8 cellular contexts compared by ENCODE assay signal in the genomic region with DNA sequence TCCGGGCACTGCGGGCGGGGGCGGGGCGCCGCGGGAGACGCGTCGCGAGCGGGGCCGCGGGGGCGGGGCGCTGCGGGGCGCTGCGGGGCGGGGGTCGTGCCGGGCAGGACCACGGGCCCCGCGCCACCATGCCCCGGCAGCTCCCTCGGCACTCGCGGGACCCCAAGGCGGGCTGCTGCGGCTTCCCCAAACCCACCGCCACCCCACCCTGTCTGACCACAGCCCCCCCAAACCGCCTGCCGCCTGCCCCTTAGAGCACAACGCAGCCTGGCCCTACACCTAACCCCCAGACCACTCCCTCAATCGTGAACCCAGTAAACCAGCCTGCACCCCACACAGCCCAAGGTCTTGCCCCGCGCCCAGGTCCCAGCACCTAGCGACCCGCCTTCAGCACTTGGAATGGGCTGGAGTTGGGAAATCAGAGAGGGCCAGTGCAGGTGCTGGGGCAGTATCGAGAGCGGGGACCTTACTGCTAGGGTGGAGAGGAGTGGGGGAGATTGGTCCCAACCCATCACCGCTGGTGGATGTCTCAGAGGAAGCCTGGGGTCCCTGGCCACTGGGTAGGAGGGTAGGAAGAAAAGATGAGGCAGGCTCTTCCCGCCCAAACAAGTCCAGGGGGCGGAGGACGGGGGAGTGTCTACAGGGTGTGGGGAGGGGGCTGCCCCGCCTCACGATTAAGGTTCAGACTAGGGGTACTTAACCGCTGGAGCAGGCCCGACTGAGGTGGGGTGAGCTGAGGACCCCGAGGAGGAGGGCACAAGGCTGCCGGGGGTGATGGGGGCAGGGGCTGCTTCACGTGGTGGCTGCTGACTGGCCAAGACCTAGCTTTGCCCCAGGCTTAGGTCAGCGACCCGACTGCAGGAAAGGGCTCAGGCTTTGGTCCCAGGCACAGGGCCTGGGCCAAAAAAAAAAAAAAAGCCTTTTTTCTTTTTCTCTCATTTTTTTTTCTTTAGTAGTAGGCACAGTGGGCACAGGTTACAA. TPM values are rescaled to one million over a fixed set of nuclear protein-coding genes. Genes with fewer than 3 reads are reported as not detected.
A peak's percentile ranks its signal among the peaks of the same experiment; 100 is the strongest.
DNase-seq lines count a peak whose midpoint lies in the region; ATAC-seq, FAIRE-seq and TF ChIP-seq lines count a peak whose summit lies in the region.

No MANE protein-coding gene starts in this region.

- TF ChIP-seq EP300 in K562 (IDR thresholded peaks at IDR 0.05; ENCODE audit: low read length) = no peak

- in situ Hi-C loops in K562 (cut with MboI) = no loop called here

- H3K9ac ChIP-seq in K562 (ENCODE audit: insufficient read depth in 1 of 2, low read depth in 2 of 2, low read length in 2 of 2) = peak overlapping the region; percentile 91 to 96
- peak overlapping the region; percentile 93 for H3K9ac ChIP-seq in keratinocyte (ENCODE audit: control insufficient read depth, extremely low read depth, insufficient read depth, low read length)

- H3K79me2 ChIP-seq in K562 (ENCODE audit: control insufficient read depth, insufficient read depth, low read length) (peaks cover 31% of the 10 kb centered on the region), keratinocyte (ENCODE audit: control insufficient read depth, insufficient read depth, low read length) (peaks cover 18% of the 10 kb centered on the region)

- intact Hi-C loops in K562 (cut with micrococcal nuclease) = no loop called here

- dilution Hi-C loops in keratinocyte (cut with MboI; ENCODE audit: extremely low pct_ligation_motif_present, low sequenced_read_pairs) = no loop called here

- FAIRE-seq in K562 (lab: Jason Lieb, UNC) (no peak), keratinocyte (lab: Jason Lieb, UNC) (no peak)

- H3K4me3 ChIP-seq in GM12875 (ENCODE audit: low read depth, low read length) = peak overlapping the region; percentile 92
- H3K4me3 ChIP-seq in K562 = peak overlapping the region; percentile 97
- H3K4me3 ChIP-seq in keratinocyte (ENCODE audit: control insufficient read depth in 2 of 3, extremely low read depth in 1 of 3, insufficient read depth in 2 of 3, low read depth in 1 of 3, low read length in 3 of 3) = peak overlapping the region; percentile 54 to 99 (median 92)

- H3K4me1 ChIP-seq in K562 (replicated peaks in 1 of 2; ENCODE audit: control insufficient read depth in 2 of 2, insufficient read depth in 2 of 2, low read length in 2 of 2) (peaks cover 34 to 43% of the 10 kb centered on the region in 2 experiments), keratinocyte (ENCODE audit: control insufficient read depth, extremely low read depth, insufficient read depth, low read length) (peaks cover 39% of the 10 kb centered on the region)

- H3K9me1 ChIP-seq in K562 (ENCODE audit: control insufficient read depth, insufficient read depth, low read length) = peaks cover 5% of the 10 kb centered on the region
- H3K9me1 ChIP-seq in keratinocyte (ENCODE audit: control insufficient read depth, extremely low read depth, insufficient read depth, low read length) = no peaks in the 10 kb centered on the region

- H3K27me3 ChIP-seq in K562 (ENCODE audit: control insufficient read depth in 2 of 2, insufficient read depth in 2 of 2, low read length in 2 of 2) = no peaks in the 10 kb centered on the region
- H3K27me3 ChIP-seq in keratinocyte (ENCODE audit: control insufficient read depth, extremely low read depth, insufficient read depth, low read length) = no peaks in the 10 kb centered on the region

- POLR2A ChIA-PET in K562 (lab: Yijun Ruan, JAX) = interaction anchor here (1.0 to 1.8 kb wide), 3 partner anchors 9 to 58 kb away, joined by 3 to 31 read pairs (median 3); no protein-coding TSS in a partner anchor

- ATAC-seq in K562 (peak; percentile 9; the same call in 2 of the 3 replicates), HG03097 (IDR thresholded peaks at IDR 0.05; ENCODE audit: low FRiP score, unreplicated experiment) (no peak), GM21825 (IDR thresholded peaks at IDR 0.05; ENCODE audit: unreplicated experiment) (no peak)
- no peak for ATAC-seq in stimulated activated naive CD8-positive, alpha-beta T cell treated with anti-CD3 and anti-CD28 coated beads, Interleukin-15, Interleukin-2, amounts not matched to agents 100 U/mL and 50 U/mL, for 24 hours

- H3K4me2 ChIP-seq in K562 (ENCODE audit: insufficient read depth, low read length) (peak overlapping the region; percentile 94), keratinocyte (ENCODE audit: control insufficient read depth, extremely low read depth, insufficient read depth, low read depth, low read length) (peak overlapping the region; percentile 62)

- H4K20me1 ChIP-seq in K562 (replicated peaks; ENCODE audit: control insufficient read depth, insufficient read depth, low read length) (0 out of 2 replicates have a peak, but pooled peaks cover 12% of the 10 kb centered on the region), keratinocyte (ENCODE audit: control insufficient read depth, extremely low read depth, insufficient read depth, low read length) (no peaks in the 10 kb centered on the region)

- no peak for TF ChIP-seq POLR2A in K562 (conservative IDR thresholded peaks at IDR 0.05)

- H3K9me3 ChIP-seq in K562 (replicated peaks; ENCODE audit: control insufficient read depth, insufficient read depth, low read depth, low read length) (no peaks in the 10 kb centered on the region), keratinocyte (ENCODE audit: control insufficient read depth, low read depth, low read length) (no peaks in the 10 kb centered on the region)

- H3K36me3 ChIP-seq in K562 (ENCODE audit: control insufficient read depth, insufficient read depth, low read length) = peaks cover 29% of the 10 kb centered on the region; the same call in 2 of the 3 replicates
- peaks cover 12 to 26% of the 10 kb centered on the region in 2 experiments for H3K36me3 ChIP-seq in keratinocyte (ENCODE audit: control insufficient read depth in 2 of 2, extremely low read depth in 1 of 2, insufficient read depth in 2 of 2, low read length in 2 of 2)

- 22% methylated on average over 12 of the region's 55 CpGs for WGBS in K562 (ENCODE audit: insufficient coverage, low coverage, missing lambda C conversion rate)

- CTCF ChIA-PET in K562 (lab: Yijun Ruan, JAX; ENCODE audit: low intra/inter-chr PET ratio) = no interaction called here

- DNase-seq in NCI-H146 treated with DMSO at 0.1 percent for 48 hours (lab: John Stamatoyannopoulos, UW; ENCODE audit: unreplicated experiment) = peak; percentile 22
- peak in 2 of 4 experiments; percentile 30 to 62 for DNase-seq in K562 (ENCODE audit: extremely low read depth in 1 of 4, low spot score in 3 of 4)
- DNase-seq in keratinocyte (ENCODE audit: low read depth, low spot score) = no peak
- peak; percentile 52 for DNase-seq in stimulated activated naive CD8-positive, alpha-beta T cell treated with anti-CD3 and anti-CD28 coated beads, Interleukin-15, Interleukin-2, amounts not matched to agents 100 U/mL and 50 U/mL, for 24 hours
- DNase-seq in Kasumi-1 (lab: John Stamatoyannopoulos, UW) = no peak

- TF ChIP-seq RAD21 in K562 (CRISPR knock-in tag; conservative IDR thresholded peaks at IDR 0.05 in 1 of 2, IDR thresholded peaks at IDR 0.05 in 1 of 2) = no peak

- H2AFZ ChIP-seq in K562 (ENCODE audit: low read depth, low read length) (peak overlapping the region; percentile 81), keratinocyte (ENCODE audit: control insufficient read depth, low read length) (peak overlapping the region; percentile 72)

- peak overlapping the region; percentile 87 for H3K27ac ChIP-seq in K562 (ENCODE audit: extremely low read depth, low read depth, low read length)
- peak overlapping the region; percentile 58 for H3K27ac ChIP-seq in keratinocyte (ENCODE audit: control insufficient read depth, insufficient read depth, low read length)

- BruUV-seq in K562 (replicated peaks; lab: Mats Ljungman, UMichigan) = no TSS peak

- TF ChIP-seq CTCF in GM12875 (IDR thresholded peaks at IDR 0.05; ENCODE audit: borderline replicate concordance, insufficient read depth, low read depth, low read length) (no peak), K562 (IDR thresholded peaks at IDR 0.05 in 2 of 3, conservative IDR thresholded peaks at IDR 0.05 in 1 of 3; ENCODE audit: insufficient read depth in 2 of 3, low read depth in 1 of 3, low read length in 3 of 3) (no peak), keratinocyte (optimal IDR thresholded peaks at IDR 0.05 in 1 of 3, IDR thresholded peaks at IDR 0.05 in 1 of 3, conservative IDR thresholded peaks at IDR 0.05 in 1 of 3; ENCODE audit: extremely low read depth in 1 of 3, insufficient read depth in 2 of 3, low read length in 3 of 3) (no peak)

RNA-seq across cellular contexts. Expression of a gene that starts 0.5 kb away (rescaled TPM):
- total RNA-seq in K562 (2011; cell fraction: chromatin; rRNA removed; ENCODE audit: low replicate concordance) = 54.5 and 58.1 TPM in 2 replicates
- total RNA-seq in K562 (2011; cell fraction: nucleolus; rRNA removed) = 32.9 and 33.8 TPM in 2 replicates
- total RNA-seq in K562 (2011; cell fraction: nucleoplasm; rRNA removed) = 75.0 and 137 TPM in 2 replicates
- total RNA-seq in K562 (2014; rRNA removed) = 5.9 and 6.0 TPM in 2 replicates
- 4.8 and 5.5 TPM in 2 replicates for total RNA-seq in K562 (2014; rRNA removed; fragmentation: Illumina TruSeq; extraction: Trizol)
- total RNA-seq in K562 (2015; rRNA removed; fragmentation: Illumina TruSeq; extraction: Trizol) = 4.4 and 4.9 TPM in 2 replicates
- total RNA-seq in K562 (2021) = 17.5 and 23.4 TPM in 2 replicates
- polyA plus RNA-seq in K562 (2011; rRNA removed) = 13.4 and 22.8 TPM in 2 replicates
- polyA plus RNA-seq in K562 (2011; cell fraction: cytosol; rRNA removed) = 13.3 and 24.8 TPM in 2 replicates
- 83.4 and 84.6 TPM in 2 replicates for polyA plus RNA-seq in K562 (2011; cell fraction: nucleus; rRNA removed)
- 24.0 and 57.3 TPM in 2 replicates for polyA plus RNA-seq in K562 (2012)
- 28.1 and 31.8 TPM in 2 replicates for polyA plus RNA-seq in K562 (2014; fragmentation: Illumina TruSeq; extraction: Trizol)
- 1 to 10 TPM; 2.3 to 3.2 TPM for polyA plus RNA-seq in K562 (2014; fragmentation: Nextera tagmentation; extraction: Ambion mirVana)
- 22.9 and 23.3 TPM in 2 replicates for polyA plus RNA-seq in K562 (2014; rRNA removed)
- 4.4 and 4.6 TPM in 2 replicates for polyA minus RNA-seq in K562 (2011; rRNA and poly(A)+ RNA removed)
- polyA minus RNA-seq in K562 (2011; cell fraction: cytosol; rRNA and poly(A)+ RNA removed) = 4.1 and 5.7 TPM in 2 replicates
- polyA minus RNA-seq in K562 (2011; cell fraction: nucleus; rRNA and poly(A)+ RNA removed) = 10.6 and 12.4 TPM in 2 replicates
- 8.1 to 10.4 TPM (median 9.8 TPM) in 3 replicates for polyA plus RNA-seq in keratinocyte
- 4.8 TPM for polyA plus RNA-seq in keratinocyte (2011; ENCODE audit: low read depth)
- polyA plus RNA-seq in keratinocyte (2011; cell fraction: cytosol; rRNA removed) = 18.2 and 18.5 TPM in 2 replicates
- 25.2 and 27.5 TPM in 2 replicates for polyA plus RNA-seq in keratinocyte (2011; cell fraction: nucleus; rRNA removed)
- 17.1 and 41.4 TPM in 2 replicates for polyA plus RNA-seq in keratinocyte (2012; ENCODE audit: low replicate concordance)
- polyA minus RNA-seq in keratinocyte = 4.3 to 11.4 TPM (median 5.8 TPM) in 3 replicates
- polyA minus RNA-seq in keratinocyte (2011; cell fraction: cytosol; rRNA and poly(A)+ RNA removed) = 3.6 TPM
- polyA minus RNA-seq in keratinocyte (2011; cell fraction: nucleus; rRNA and poly(A)+ RNA removed) = 3.1 and 5.4 TPM in 2 replicates

RNA-seq across cellular contexts. Expression of a gene that starts 11.1 kb away (rescaled TPM):
- total RNA-seq in K562 (2011; cell fraction: chromatin; rRNA removed; ENCODE audit: low replicate concordance) = 48.2 and 140 TPM in 2 replicates
- total RNA-seq in K562 (2011; cell fraction: nucleolus; rRNA removed) = 69.2 and 70.9 TPM in 2 replicates
- total RNA-seq in K562 (2011; cell fraction: nucleoplasm; rRNA removed) = 56.7 and 63.2 TPM in 2 replicates
- 4.5 and 10.5 TPM in 2 replicates for total RNA-seq in K562 (2014; rRNA removed)
- 1.3 and 2.1 TPM in 2 replicates for total RNA-seq in K562 (2014; rRNA removed; fragmentation: Illumina TruSeq; extraction: Trizol)
- 1.6 and 2.0 TPM in 2 replicates for total RNA-seq in K562 (2015; rRNA removed; fragmentation: Illumina TruSeq; extraction: Trizol)
- total RNA-seq in K562 (2021) = 24.4 and 26.0 TPM in 2 replicates
- polyA plus RNA-seq in K562 (2011; rRNA removed) = 3.4 and 11.1 TPM in 2 replicates
- 2.9 and 4.2 TPM in 2 replicates for polyA plus RNA-seq in K562 (2011; cell fraction: cytosol; rRNA removed)
- polyA plus RNA-seq in K562 (2011; cell fraction: nucleus; rRNA removed) = 21.8 and 47.2 TPM in 2 replicates
- 8.0 and 12.4 TPM in 2 replicates for polyA plus RNA-seq in K562 (2012)
- 6.7 and 11.2 TPM in 2 replicates for polyA plus RNA-seq in K562 (2014; fragmentation: Illumina TruSeq; extraction: Trizol)
- under 1 TPM; 0.13 to 0.25 TPM for polyA plus RNA-seq in K562 (2014; fragmentation: Nextera tagmentation; extraction: Ambion mirVana)
- 11.0 TPM in 2 replicates for polyA plus RNA-seq in K562 (2014; rRNA removed)
- polyA minus RNA-seq in K562 (2011; rRNA and poly(A)+ RNA removed) = 3.6 and 5.6 TPM in 2 replicates
- 14.1 and 21.2 TPM in 2 replicates for polyA minus RNA-seq in K562 (2011; cell fraction: cytosol; rRNA and poly(A)+ RNA removed)
- polyA minus RNA-seq in K562 (2011; cell fraction: nucleus; rRNA and poly(A)+ RNA removed) = 17.4 and 17.8 TPM in 2 replicates
- 14.4 to 15.2 TPM (median 15.1 TPM) in 3 replicates for polyA plus RNA-seq in keratinocyte
- 112 TPM for polyA plus RNA-seq in keratinocyte (2011; ENCODE audit: low read depth)
- polyA plus RNA-seq in keratinocyte (2011; cell fraction: cytosol; rRNA removed) = 6.8 and 12.7 TPM in 2 replicates
- 50.1 and 90.1 TPM in 2 replicates for polyA plus RNA-seq in keratinocyte (2011; cell fraction: nucleus; rRNA removed)
- polyA plus RNA-seq in keratinocyte (2012; ENCODE audit: low replicate concordance) = 24.3 and 51.6 TPM in 2 replicates
- polyA minus RNA-seq in keratinocyte = 29.9 to 138 TPM (median 46.3 TPM) in 3 replicates
- polyA minus RNA-seq in keratinocyte (2011; cell fraction: cytosol; rRNA and poly(A)+ RNA removed) = 38.8 TPM
- polyA minus RNA-seq in keratinocyte (2011; cell fraction: nucleus; rRNA and poly(A)+ RNA removed) = 61.0 and 101 TPM in 2 replicates

RNA-seq across cellular contexts. Expression of a gene that starts 12.9 kb away (rescaled TPM):
- total RNA-seq in K562 (2011; cell fraction: chromatin; rRNA removed; ENCODE audit: low replicate concordance) = 42.3 and 63.3 TPM in 2 replicates
- 76.2 and 101 TPM in 2 replicates for total RNA-seq in K562 (2011; cell fraction: nucleolus; rRNA removed)
- 131 and 204 TPM in 2 replicates for total RNA-seq in K562 (2011; cell fraction: nucleoplasm; rRNA removed)
- 11.4 and 15.5 TPM in 2 replicates for total RNA-seq in K562 (2014; rRNA removed)
- 24.0 and 28.1 TPM in 2 replicates for total RNA-seq in K562 (2014; rRNA removed; fragmentation: Illumina TruSeq; extraction: Trizol)
- total RNA-seq in K562 (2015; rRNA removed; fragmentation: Illumina TruSeq; extraction: Trizol) = 16.8 and 16.9 TPM in 2 replicates
- total RNA-seq in K562 (2021) = 16.3 and 16.8 TPM in 2 replicates
- 23.1 and 26.2 TPM in 2 replicates for polyA plus RNA-seq in K562 (2011; rRNA removed)
- polyA plus RNA-seq in K562 (2011; cell fraction: cytosol; rRNA removed) = 30.2 and 33.9 TPM in 2 replicates
- polyA plus RNA-seq in K562 (2011; cell fraction: nucleus; rRNA removed) = 38.7 and 40.6 TPM in 2 replicates
- 18.6 and 19.9 TPM in 2 replicates for polyA plus RNA-seq in K562 (2012)
- polyA plus RNA-seq in K562 (2014; fragmentation: Illumina TruSeq; extraction: Trizol) = 7.1 and 9.7 TPM in 2 replicates
- 10 to 100 TPM; 17.4 to 19.5 TPM for polyA plus RNA-seq in K562 (2014; fragmentation: Nextera tagmentation; extraction: Ambion mirVana)
- 12.5 and 16.7 TPM in 2 replicates for polyA plus RNA-seq in K562 (2014; rRNA removed)
- 56.1 and 92.4 TPM in 2 replicates for polyA minus RNA-seq in K562 (2011; rRNA and poly(A)+ RNA removed)
- polyA minus RNA-seq in K562 (2011; cell fraction: cytosol; rRNA and poly(A)+ RNA removed) = 26.4 and 31.2 TPM in 2 replicates
- 63.1 and 97.3 TPM in 2 replicates for polyA minus RNA-seq in K562 (2011; cell fraction: nucleus; rRNA and poly(A)+ RNA removed)
- polyA plus RNA-seq in keratinocyte = 16.2 to 21.8 TPM (median 19.0 TPM) in 3 replicates
- polyA plus RNA-seq in keratinocyte (2011; ENCODE audit: low read depth) = 10.0 TPM
- polyA plus RNA-seq in keratinocyte (2011; cell fraction: cytosol; rRNA removed) = 13.1 and 16.1 TPM in 2 replicates
- polyA plus RNA-seq in keratinocyte (2011; cell fraction: nucleus; rRNA removed) = 19.6 and 21.1 TPM in 2 replicates
- polyA plus RNA-seq in keratinocyte (2012; ENCODE audit: low replicate concordance) = 13.7 and 19.3 TPM in 2 replicates
- 20.1 to 94.3 TPM (median 45.7 TPM) in 3 replicates for polyA minus RNA-seq in keratinocyte
- polyA minus RNA-seq in keratinocyte (2011; cell fraction: cytosol; rRNA and poly(A)+ RNA removed) = 44.7 TPM
- polyA minus RNA-seq in keratinocyte (2011; cell fraction: nucleus; rRNA and poly(A)+ RNA removed) = 48.4 and 76.6 TPM in 2 replicates

RNA-seq across cellular contexts. Expression of a gene that starts 26.7 kb away (rescaled TPM):
- 0.51 and 1.8 TPM in 2 replicates for total RNA-seq in K562 (2011; cell fraction: chromatin; rRNA removed; ENCODE audit: low replicate concordance)
- 3.7 and 4.1 TPM in 2 replicates for total RNA-seq in K562 (2011; cell fraction: nucleolus; rRNA removed)
- 1.8 TPM in 2 replicates for total RNA-seq in K562 (2011; cell fraction: nucleoplasm; rRNA removed)
- total RNA-seq in K562 (2014; rRNA removed) (7.4 and 8.6 TPM in 2 replicates), K562 (2014; rRNA removed; fragmentation: Illumina TruSeq; extraction: Trizol) (0.61 and 1.1 TPM in 2 replicates), K562 (2015; rRNA removed; fragmentation: Illumina TruSeq; extraction: Trizol) (2.6 and 2.7 TPM in 2 replicates), K562 (2021) (5.4 and 6.5 TPM in 2 replicates)
- polyA plus RNA-seq in K562 (2011; rRNA removed) (2.3 and 2.9 TPM in 2 replicates), K562 (2014; fragmentation: Illumina TruSeq; extraction: Trizol) (1.7 and 2.5 TPM in 2 replicates), K562 (2014; fragmentation: Nextera tagmentation; extraction: Ambion mirVana) (under 1 TPM; 0.01 to 0.08 TPM), K562 (2014; rRNA removed) (3.5 and 4.1 TPM in 2 replicates), keratinocyte (4.2 to 6.3 TPM (median 5.5 TPM) in 3 replicates)
- polyA plus RNA-seq in K562 (2011; cell fraction: cytosol; rRNA removed) = 3.9 and 6.5 TPM in 2 replicates
- 2.4 and 2.6 TPM in 2 replicates for polyA plus RNA-seq in K562 (2011; cell fraction: nucleus; rRNA removed)
- polyA plus RNA-seq in K562 (2012) = 3.6 and 5.0 TPM in 2 replicates
- polyA minus RNA-seq in K562 (2011; rRNA and poly(A)+ RNA removed) = 1.8 and 1.9 TPM in 2 replicates
- 2.9 and 4.3 TPM in 2 replicates for polyA minus RNA-seq in K562 (2011; cell fraction: cytosol; rRNA and poly(A)+ RNA removed)
- polyA minus RNA-seq in K562 (2011; cell fraction: nucleus; rRNA and poly(A)+ RNA removed) = 1.5 and 3.1 TPM in 2 replicates
- polyA plus RNA-seq in keratinocyte (2011; ENCODE audit: low read depth) = 0.90 TPM
- 3.3 and 7.3 TPM in 2 replicates for polyA plus RNA-seq in keratinocyte (2011; cell fraction: cytosol; rRNA removed)
- polyA plus RNA-seq in keratinocyte (2011; cell fraction: nucleus; rRNA removed) = 4.4 and 5.6 TPM in 2 replicates
- 4.5 and 6.5 TPM in 2 replicates for polyA plus RNA-seq in keratinocyte (2012; ENCODE audit: low replicate concordance)
- polyA minus RNA-seq in keratinocyte = 2.9 to 5.0 TPM (median 3.9 TPM) in 3 replicates
- 10.6 TPM for polyA minus RNA-seq in keratinocyte (2011; cell fraction: cytosol; rRNA and poly(A)+ RNA removed)
- polyA minus RNA-seq in keratinocyte (2011; cell fraction: nucleus; rRNA and poly(A)+ RNA removed) = 3.3 and 3.4 TPM in 2 replicates

RNA-seq across cellular contexts. Expression of a gene that starts 39.4 kb away (rescaled TPM):
- 0.51 and 1.1 TPM in 2 replicates for total RNA-seq in K562 (2011; cell fraction: chromatin; rRNA removed; ENCODE audit: low replicate concordance)
- 0.92 and 1.2 TPM in 2 replicates for total RNA-seq in K562 (2011; cell fraction: nucleolus; rRNA removed)
- 0.66 and 1.3 TPM in 2 replicates for total RNA-seq in K562 (2011; cell fraction: nucleoplasm; rRNA removed)
- 0.09 and 0.45 TPM in 2 replicates for total RNA-seq in K562 (2014; rRNA removed)
- 0.22 TPM in 1 of 2 replicates, not detected in the other for total RNA-seq in K562 (2014; rRNA removed; fragmentation: Illumina TruSeq; extraction: Trizol)
- total RNA-seq in K562 (2015; rRNA removed; fragmentation: Illumina TruSeq; extraction: Trizol) = not detected in 2 replicates
- total RNA-seq in K562 (2021) = 1.1 and 2.2 TPM in 2 replicates
- 0.14 and 0.31 TPM in 2 replicates for polyA plus RNA-seq in K562 (2011; rRNA removed)
- polyA plus RNA-seq in K562 (2011; cell fraction: cytosol; rRNA removed) = 0.16 and 0.94 TPM in 2 replicates
- 1.4 and 3.3 TPM in 2 replicates for polyA plus RNA-seq in K562 (2011; cell fraction: nucleus; rRNA removed)
- 0.22 and 0.29 TPM in 2 replicates for polyA plus RNA-seq in K562 (2012)
- 0.11 and 0.13 TPM in 2 replicates for polyA plus RNA-seq in K562 (2014; fragmentation: Illumina TruSeq; extraction: Trizol)
- polyA plus RNA-seq in K562 (2014; fragmentation: Nextera tagmentation; extraction: Ambion mirVana) = under 1 TPM; 0.03 to 0.06 TPM
- 0.16 and 1.7 TPM in 2 replicates for polyA plus RNA-seq in K562 (2014; rRNA removed)
- 0.11 TPM in 1 of 2 replicates, not detected in the other for polyA minus RNA-seq in K562 (2011; rRNA and poly(A)+ RNA removed)
- polyA minus RNA-seq in K562 (2011; cell fraction: cytosol; rRNA and poly(A)+ RNA removed) = not detected in 2 replicates
- polyA minus RNA-seq in K562 (2011; cell fraction: nucleus; rRNA and poly(A)+ RNA removed) = 0.56 and 0.94 TPM in 2 replicates
- 0.05 to 0.33 TPM (median 0.16 TPM) in 3 replicates for polyA plus RNA-seq in keratinocyte
- polyA plus RNA-seq in keratinocyte (2011; ENCODE audit: low read depth) = 0.60 TPM
- 0.97 TPM in 1 of 2 replicates, not detected in the other for polyA plus RNA-seq in keratinocyte (2011; cell fraction: cytosol; rRNA removed)
- 0.42 and 1.5 TPM in 2 replicates for polyA plus RNA-seq in keratinocyte (2011; cell fraction: nucleus; rRNA removed)
- 0.81 and 1.1 TPM in 2 replicates for polyA plus RNA-seq in keratinocyte (2012; ENCODE audit: low replicate concordance)
- polyA minus RNA-seq in keratinocyte = not detected in 3 replicates
- polyA minus RNA-seq in keratinocyte (2011; cell fraction: cytosol; rRNA and poly(A)+ RNA removed) = 4.2 TPM
- polyA minus RNA-seq in keratinocyte (2011; cell fraction: nucleus; rRNA and poly(A)+ RNA removed) = 1.1 TPM in 1 of 2 replicates, not detected in the other

Comparison
In these comparisons a context has a peak if more than half of its experiments do, and no peak if none do; other contexts are left out.
1. DNase-seq: peak in NCI-H146 treated with DMSO at 0.1 percent for 48 hours (single experiment) and stimulated activated naive CD8-positive, alpha-beta T cell treated with anti-CD3 and anti-CD28 coated beads, Interleukin-15, Interleukin-2, amounts not matched to agents 100 U/mL and 50 U/mL, for 24 hours (single experiment); none in keratinocyte (single experiment) and Kasumi-1 (0 of 2).
2. Peak in every context shown above with its lines, with median percentiles within 50 percentile points of each other: H3K4me3 ChIP-seq.